In the genomic region with DNA sequence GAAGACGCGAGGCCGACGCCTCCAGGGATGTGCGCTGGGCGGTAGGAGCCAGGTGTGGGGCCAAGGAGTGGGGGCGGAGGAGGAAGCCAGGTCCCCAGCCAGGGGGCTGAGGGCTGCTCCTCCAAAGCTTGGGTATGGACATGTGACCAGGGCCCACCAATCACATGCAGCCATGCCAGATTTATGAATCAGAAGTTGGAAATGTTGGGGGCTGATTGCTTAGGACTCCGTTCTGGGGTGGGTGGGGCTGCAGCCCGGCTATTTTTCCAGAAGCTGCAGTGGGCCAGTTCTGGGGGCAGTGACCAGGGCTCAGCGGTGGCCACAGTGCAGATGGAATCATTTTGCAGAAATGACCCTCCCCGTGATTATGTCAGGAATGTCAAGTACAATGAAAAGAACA, we compare ENCODE assay signal across 7 cellular contexts.
DNase-seq lines count a peak whose midpoint lies in the region; ATAC-seq lines count a peak whose summit lies in the region.

No MANE protein-coding gene starts in this region.

- H3K4me3 Mint-ChIP-seq in T-helper 1 cell treated with Interleukin-12 subunit alpha and Interleukin-12 subunit beta and Interleukin-4 antibody, amounts not matched to agents 30 μg/mL and 1 μg/mL, for 36 hours = no peak overlapping the region

- no peaks in the 10 kb centered on the region for H3K36me3 Mint-ChIP-seq in T-helper 1 cell treated with Interleukin-12 subunit alpha and Interleukin-12 subunit beta and Interleukin-4 antibody, amounts not matched to agents 30 μg/mL and 1 μg/mL, for 36 hours (ENCODE audit: low read depth)

- intact Hi-C loops in right cardiac atrium (cut with DNase I) = no loop called here

- H3K9me3 Mint-ChIP-seq in T-helper 1 cell treated with Interleukin-12 subunit alpha and Interleukin-12 subunit beta and Interleukin-4 antibody, amounts not matched to agents 30 μg/mL and 1 μg/mL, for 36 hours = no peaks in the 10 kb centered on the region

- 47% methylated on average over 11 of the region's 11 CpGs for WGBS in right cardiac atrium

- H3K4me3 ChIP-seq in right cardiac atrium (ENCODE audit: low read length) = no peak overlapping the region

- DNase-seq in right cardiac atrium (peak; percentile 77 to 88 (median 83)), AML-193 (lab: John Stamatoyannopoulos, UW) (no peak), DMS53 treated with DMSO at 0.1 percent for 48 hours (lab: John Stamatoyannopoulos, UW; ENCODE audit: unreplicated experiment) (no peak)
- no peak for DNase-seq in activated CD8-positive, alpha-beta memory T cell treated with anti-CD3 and anti-CD28 coated beads, Interleukin-2, amount 50 U/mL, for 48 hours

- H3K27me3 ChIP-seq in right cardiac atrium (ENCODE audit: control insufficient read depth, insufficient read depth) = no peaks in the 10 kb centered on the region

- H3K27ac Mint-ChIP-seq in T-helper 1 cell treated with Interleukin-12 subunit alpha and Interleukin-12 subunit beta and Interleukin-4 antibody, amounts not matched to agents 30 μg/mL and 1 μg/mL, for 36 hours = peak overlapping the region; percentile 1

- ATAC-seq in GM21717 (IDR thresholded peaks at IDR 0.05; ENCODE audit: unreplicated experiment) (peak; percentile 42), right cardiac atrium (peak; percentile 53 to 68)

- peaks cover 8% of the 10 kb centered on the region for H3K4me1 ChIP-seq in right cardiac atrium (ENCODE audit: control insufficient read depth, insufficient read depth, low read length)

- H3K27me3 Mint-ChIP-seq in T-helper 1 cell treated with Interleukin-12 subunit alpha and Interleukin-12 subunit beta and Interleukin-4 antibody, amounts not matched to agents 30 μg/mL and 1 μg/mL, for 36 hours (ENCODE audit: low read depth) = peaks cover 6% of the 10 kb centered on the region

- peak overlapping the region; percentile 58 for H3K27ac ChIP-seq in right cardiac atrium (ENCODE audit: low read length)
- H3K27ac ChIP-seq in temporal lobe (ENCODE audit: low read depth, low read length) = peak overlapping the region; percentile 52

- peaks cover 18% of the 10 kb centered on the region for H3K4me1 Mint-ChIP-seq in T-helper 1 cell treated with Interleukin-12 subunit alpha and Interleukin-12 subunit beta and Interleukin-4 antibody, amounts not matched to agents 30 μg/mL and 1 μg/mL, for 36 hours (ENCODE audit: low read depth)

- no peaks in the 10 kb centered on the region for H3K9me3 ChIP-seq in right cardiac atrium (ENCODE audit: control insufficient read depth, low read length)

Comparison
In these comparisons a context has a peak if more than half of its experiments do, and no peak if none do; other contexts are left out.
1. DNase-seq: peak in right cardiac atrium (3 of 3); none in AML-193 (0 of 2), DMS53 treated with DMSO at 0.1 percent for 48 hours (single experiment) and activated CD8-positive, alpha-beta memory T cell treated with anti-CD3 and anti-CD28 coated beads, Interleukin-2, amount 50 U/mL, for 48 hours (single experiment).